6 cellular contexts compared by ENCODE assay signal in genomic region chr6:31740397-31741223, GRCh38. TPM values are rescaled to one million over a fixed set of nuclear protein-coding genes. Genes with fewer than 3 reads are reported as not detected.
A peak's percentile ranks its signal among the peaks of the same experiment; 100 is the strongest.
DNase-seq lines count a peak whose midpoint lies in the region; ATAC-seq, FAIRE-seq and TF ChIP-seq lines count a peak whose summit lies in the region.

No MANE protein-coding gene starts in this region.

- POLR2A ChIA-PET in IMR-90 (lab: Charles Lee; ENCODE audit: unreplicated experiment): no interaction called here
- POLR2A ChIA-PET in naive thymus-derived CD4-positive, alpha-beta T cell (lab: Charles Lee): interaction anchor here (0.6 to 4.6 kb wide), 8 partner anchors 10 to 412 kb away, joined by 3 to 28 read pairs (median 4); partner anchors contain the start of genes BAG6, HSPA1B and LSM2

- peaks cover 0 to 25% (median 0%) of the 10 kb centered on the region in 5 donors for H3K36me3 Mint-ChIP-seq in naive thymus-derived CD4-positive, alpha-beta T cell

- H3K27me3 ChIP-seq in IMR-90 (ENCODE audit: control insufficient read depth, insufficient read depth, low read length): no peaks in the 10 kb centered on the region
- no peaks in the 10 kb centered on the region for H3K27me3 ChIP-seq in naive thymus-derived CD4-positive, alpha-beta T cell (ENCODE audit: control insufficient read depth in 2 of 2, insufficient read depth in 2 of 2, low read length in 2 of 2)

- H3K9ac ChIP-seq in IMR-90 (ENCODE audit: low read depth, low read length): peak overlapping the region; percentile 72

- ATAC-seq in IMR-90 (ENCODE audit: low read depth): no peak; the same call in 1 of the 2 replicates
- ATAC-seq in naive thymus-derived CD4-positive, alpha-beta T cell: peak; percentile 1

- H3K36me3 ChIP-seq in IMR-90 (ENCODE audit: control insufficient read depth, insufficient read depth, low read length): peaks cover 3% of the 10 kb centered on the region
- no peaks in the 10 kb centered on the region for H3K36me3 ChIP-seq in naive thymus-derived CD4-positive, alpha-beta T cell (ENCODE audit: control insufficient read depth in 2 of 3, insufficient read depth in 3 of 3, low read length in 3 of 3)

- 30% methylated on average over 15 of the region's 29 CpGs; no CpG with 5 or more reads in 1 of the 2 experiments for WGBS in IMR-90 (ENCODE audit: extremely low coverage in 2 of 2, insufficient read length in 1 of 2), 2 experiments

- BruUV-seq in IMR-90 (replicated peaks; lab: Mats Ljungman, UMichigan): no TSS peak

- H3K4me1 Mint-ChIP-seq in naive thymus-derived CD4-positive, alpha-beta T cell: peaks cover 41 to 64% (median 53%) of the 10 kb centered on the region in 7 donors

- peak overlapping the region; percentile 91 for H2AK5ac ChIP-seq in IMR-90 (ENCODE audit: low read depth, low read length)

- H3K9me3 Mint-ChIP-seq in naive thymus-derived CD4-positive, alpha-beta T cell: peaks cover 0 to 3% (median 0%) of the 10 kb centered on the region in 11 donors

- intact Hi-C loops in IMR-90 (cut with micrococcal nuclease): no loop called here
- intact Hi-C loops in naive thymus-derived CD4-positive, alpha-beta T cell (cut with micrococcal nuclease): no loop called here

- H3K9me1 ChIP-seq in IMR-90 (ENCODE audit: insufficient read depth, low read length): peaks cover 13% of the 10 kb centered on the region

- peaks cover 13 to 50% of the 10 kb centered on the region in 2 experiments; a peak in 3 of 4 replicates for H3K79me1 ChIP-seq in IMR-90 (ENCODE audit: low read depth in 1 of 2, low read length in 2 of 2)

- DNase-seq in IMR-90 (no peak), astrocyte of the spinal cord (ENCODE audit: low read depth, low spot score) (no peak), RCC 7860 (ENCODE audit: low spot score) (no peak), dedifferentiated amniotic fluid mesenchymal stem cell (ENCODE audit: extremely low spot score) (no peak), GOT3 (lab: John Stamatoyannopoulos, UW) (no peak)
- peak in 1 of 9 donors; percentile 62 for DNase-seq in naive thymus-derived CD4-positive, alpha-beta T cell

- no peak for TF ChIP-seq RAD21 in IMR-90 (IDR thresholded peaks at IDR 0.05; ENCODE audit: low read length)

- H3K27me3 Mint-ChIP-seq in naive thymus-derived CD4-positive, alpha-beta T cell: no peaks in the 10 kb centered on the region

- FAIRE-seq in RCC 7860 (lab: Jason Lieb, UNC): no peak

- H3K23ac ChIP-seq in IMR-90 (ENCODE audit: low read depth, low read length): peak overlapping the region; percentile 87; the same call in 1 of the 2 replicates

- H2AFZ ChIP-seq in IMR-90 (replicated peaks; ENCODE audit: low read length, poor library complexity): peak overlapping the region; percentile 96

- H3K4me2 ChIP-seq in IMR-90 (ENCODE audit: low read depth, low read length): peak overlapping the region; percentile 82

- H3K18ac ChIP-seq in IMR-90 (ENCODE audit: low read depth, low read length): no peak overlapping the region

- H3K27ac ChIP-seq in IMR-90 (ENCODE audit: insufficient read depth, low read length): peak overlapping the region; percentile 68; the same call in 1 of the 2 replicates
- H3K27ac ChIP-seq in naive thymus-derived CD4-positive, alpha-beta T cell (ENCODE audit: low read depth, low read length): peak overlapping the region; percentile 69

- no peaks in the 10 kb centered on the region for H4K20me1 ChIP-seq in IMR-90 (ENCODE audit: insufficient read depth, low read length)

- in situ Hi-C loops in IMR-90 (cut with MboI; ENCODE audit: low sequenced_read_pairs) (no loop called here), astrocyte of the spinal cord (cut with HindIII; ENCODE audit: low sequenced_read_pairs) (no loop called here)

- peak overlapping the region in 7 of 9 donors; percentile 78 to 93 (median 89) for H3K27ac Mint-ChIP-seq in naive thymus-derived CD4-positive, alpha-beta T cell

- CTCF ChIA-PET in IMR-90 (lab: Yijun Ruan, JAX): interaction anchor here (0.9 kb wide), 1 partner anchor 89 kb away, joined by 3 read pairs; no protein-coding TSS in a partner anchor
- CTCF ChIA-PET in naive thymus-derived CD4-positive, alpha-beta T cell (lab: Charles Lee): interaction anchor here (0.9 to 4.3 kb wide), 3 partner anchors 11 to 51 kb away, joined by 3 to 30 read pairs (median 5); partner anchors contain the start of gene DDAH2

- H3K14ac ChIP-seq in IMR-90 (replicated peaks; ENCODE audit: low read depth, low read length): peak overlapping the region; percentile 95

- H4K91ac ChIP-seq in IMR-90 (ENCODE audit: insufficient read depth, low read depth, low read length): peak overlapping the region; percentile 85

- no peaks in the 10 kb centered on the region for H3K9me3 ChIP-seq in IMR-90 (ENCODE audit: control insufficient read depth, insufficient read depth, low read length)
- H3K9me3 ChIP-seq in naive thymus-derived CD4-positive, alpha-beta T cell (ENCODE audit: control insufficient read depth in 2 of 3, low read length in 3 of 3): no peaks in the 10 kb centered on the region

- H4K8ac ChIP-seq in IMR-90 (ENCODE audit: low read depth in 2 of 2, low read length in 2 of 2): peak overlapping the region; percentile 73 to 74; a peak in 3 of 4 replicates

- H3K56ac ChIP-seq in IMR-90 (ENCODE audit: extremely low read depth, insufficient read depth, low read length): peak overlapping the region; percentile 93

- no peak overlapping the region for H2BK15ac ChIP-seq in IMR-90 (ENCODE audit: low read depth, low read length)

- peak overlapping the region; percentile 86 to 100 (median 96) for H3K4me3 Mint-ChIP-seq in naive thymus-derived CD4-positive, alpha-beta T cell

- dilution Hi-C loops in IMR-90 (cut with HindIII; ENCODE audit: low sequenced_read_pairs, unreplicated experiment): no loop called here

- TF ChIP-seq CTCF in IMR-90 (conservative IDR thresholded peaks at IDR 0.05; ENCODE audit: low read depth, low read length) (no peak), astrocyte of the spinal cord (IDR thresholded peaks at IDR 0.05; ENCODE audit: low read depth, low read length) (no peak)

- no peak for TF ChIP-seq POLR2A in IMR-90 (IDR thresholded peaks at IDR 0.05; ENCODE audit: low read depth, low read length)

- peak overlapping the region; percentile 89 for H3K4ac ChIP-seq in IMR-90 (ENCODE audit: low read depth, low read length)

- H2AK9ac ChIP-seq in IMR-90 (replicated peaks; ENCODE audit: low read depth, low read length, poor library complexity): peak overlapping the region; percentile 90

- peaks cover 13% of the 10 kb centered on the region for H3K4me1 ChIP-seq in IMR-90 (ENCODE audit: control insufficient read depth, insufficient read depth, low read length)
- H3K4me1 ChIP-seq in naive thymus-derived CD4-positive, alpha-beta T cell (ENCODE audit: control insufficient read depth in 2 of 2, insufficient read depth in 2 of 2, low read length in 2 of 2): peaks cover 29 to 33% of the 10 kb centered on the region in 2 donors

- no peak overlapping the region for H2BK20ac ChIP-seq in IMR-90 (ENCODE audit: low read depth, low read length)

- H2BK120ac ChIP-seq in IMR-90 (ENCODE audit: low read depth, low read length): no peak overlapping the region

- peak overlapping the region; percentile 51 for H2BK5ac ChIP-seq in IMR-90 (ENCODE audit: low read depth, low read length, poor library complexity, severe bottlenecking)

- H3K4me3 ChIP-seq in IMR-90 (ENCODE audit: insufficient read depth, low read depth, low read length): peak overlapping the region; percentile 73
- peak overlapping the region; percentile 82 for H3K4me3 ChIP-seq in astrocyte of the spinal cord (ENCODE audit: low read depth, low read length)
- peak overlapping the region; percentile 68 for H3K4me3 ChIP-seq in naive thymus-derived CD4-positive, alpha-beta T cell (ENCODE audit: low read length)

- H4K5ac ChIP-seq in IMR-90 (ENCODE audit: low read depth, low read length): no peak overlapping the region

TF ChIP-seq in IMR-90, 13 proteins besides CTCF, POLR2A, EP300 and RAD21 (continues in another document):
- no peak for TF ChIP-seq MAZ (IDR thresholded peaks at IDR 0.05; ENCODE audit: borderline replicate concordance, low read depth, low read length)
- TF ChIP-seq MXI1 (IDR thresholded peaks at IDR 0.05; ENCODE audit: borderline replicate concordance, low read depth, low read length): no peak
- no peak for TF ChIP-seq BHLHE40 (IDR thresholded peaks at IDR 0.05; ENCODE audit: low read depth, low read length)

RNA-seq across cellular contexts. Expression of gene MSH5, which starts 0.8 kb away (rescaled TPM):
- total RNA-seq in IMR-90 (2012; rRNA removed): 4.7 and 5.6 TPM in 2 replicates
- polyA plus RNA-seq in IMR-90 (2012; rRNA removed): 14.5 and 15.7 TPM in 2 replicates
- polyA plus RNA-seq in IMR-90 (2012; cell fraction: cytosol; rRNA removed): 2.4 and 9.8 TPM in 2 replicates
- polyA plus RNA-seq in IMR-90 (2012; cell fraction: nucleus; rRNA removed; ENCODE audit: low replicate concordance): 112 and 132 TPM in 2 replicates
- 10 to 100 TPM; 10.3 to 52.2 (median 11.4) TPM for total RNA-seq in naive thymus-derived CD4-positive, alpha-beta T cell
- 1 to 10 TPM in 1 of 2 donors, under 1 TPM in 1; 0.51 to 2.6 TPM for polyA plus RNA-seq in naive thymus-derived CD4-positive, alpha-beta T cell

RNA-seq across cellular contexts. Expression of gene CLIC1, which starts 4.3 kb away (rescaled TPM):
- total RNA-seq in IMR-90 (2012; rRNA removed): 992 and 1,185 TPM in 2 replicates
- 692 and 706 TPM in 2 replicates for polyA plus RNA-seq in IMR-90 (2012; rRNA removed)
- polyA plus RNA-seq in IMR-90 (2012; cell fraction: cytosol; rRNA removed): 504 and 583 TPM in 2 replicates
- polyA plus RNA-seq in IMR-90 (2012; cell fraction: nucleus; rRNA removed; ENCODE audit: low replicate concordance): 164 and 178 TPM in 2 replicates
- total RNA-seq in naive thymus-derived CD4-positive, alpha-beta T cell: 100 to 1,000 TPM in 2 of 5 experiments, 10 to 100 TPM in 3; 29.3 to 494 (median 58.2) TPM
- polyA plus RNA-seq in naive thymus-derived CD4-positive, alpha-beta T cell: 100 to 1,000 TPM; 102 to 122 TPM

RNA-seq across cellular contexts. Expression of gene DDAH2, which starts 11.5 kb away (rescaled TPM):
- total RNA-seq in IMR-90 (2012; rRNA removed): 40.0 and 40.7 TPM in 2 replicates
- 57.9 and 58.4 TPM in 2 replicates for polyA plus RNA-seq in IMR-90 (2012; rRNA removed)
- 82.7 and 118 TPM in 2 replicates for polyA plus RNA-seq in IMR-90 (2012; cell fraction: cytosol; rRNA removed)
- polyA plus RNA-seq in IMR-90 (2012; cell fraction: nucleus; rRNA removed; ENCODE audit: low replicate concordance): 29.0 and 72.3 TPM in 2 replicates
- total RNA-seq in naive thymus-derived CD4-positive, alpha-beta T cell: 10 to 100 TPM in 2 of 5 experiments, 1 to 10 TPM in 3; 4.9 to 31.4 (median 7.1) TPM
- 10 to 100 TPM; 13.1 to 15.3 TPM for polyA plus RNA-seq in naive thymus-derived CD4-positive, alpha-beta T cell

RNA-seq across cellular contexts. Expression of gene MPIG6B, which starts 17.4 kb away (rescaled TPM):
- total RNA-seq in IMR-90 (2012; rRNA removed): not detected in 2 replicates
- not detected in 2 replicates for polyA plus RNA-seq in IMR-90 (2012; rRNA removed)
- polyA plus RNA-seq in IMR-90 (2012; cell fraction: cytosol; rRNA removed): not detected in 2 replicates
- polyA plus RNA-seq in IMR-90 (2012; cell fraction: nucleus; rRNA removed; ENCODE audit: low replicate concordance): 0.03 TPM in 1 of 2 replicates, not detected in the other
- total RNA-seq in naive thymus-derived CD4-positive, alpha-beta T cell: 1 to 10 TPM in 1 of 5 experiments, under 1 TPM in 4; 0.12 to 4.7 (median 0.64) TPM
- polyA plus RNA-seq in naive thymus-derived CD4-positive, alpha-beta T cell: 1 to 10 TPM in 1 of 2 donors, under 1 TPM in 1; 0.20 to 2.3 TPM

RNA-seq across cellular contexts. Expression of gene LY6G6C, which starts 19.1 kb away (rescaled TPM):
- total RNA-seq in IMR-90 (2012; rRNA removed): not detected in 2 replicates
- not detected in 2 replicates for polyA plus RNA-seq in IMR-90 (2012; rRNA removed)
- polyA plus RNA-seq in IMR-90 (2012; cell fraction: cytosol; rRNA removed): not detected in 2 replicates
- 0.26 and 0.48 TPM in 2 replicates for polyA plus RNA-seq in IMR-90 (2012; cell fraction: nucleus; rRNA removed; ENCODE audit: low replicate concordance)
- total RNA-seq in naive thymus-derived CD4-positive, alpha-beta T cell: 1 to 10 TPM in 1 of 5 experiments, not detected in 4; 1.2 TPM
- polyA plus RNA-seq in naive thymus-derived CD4-positive, alpha-beta T cell: not detected
